ENCODE assay signal across 30 cellular contexts in the genomic region with DNA sequence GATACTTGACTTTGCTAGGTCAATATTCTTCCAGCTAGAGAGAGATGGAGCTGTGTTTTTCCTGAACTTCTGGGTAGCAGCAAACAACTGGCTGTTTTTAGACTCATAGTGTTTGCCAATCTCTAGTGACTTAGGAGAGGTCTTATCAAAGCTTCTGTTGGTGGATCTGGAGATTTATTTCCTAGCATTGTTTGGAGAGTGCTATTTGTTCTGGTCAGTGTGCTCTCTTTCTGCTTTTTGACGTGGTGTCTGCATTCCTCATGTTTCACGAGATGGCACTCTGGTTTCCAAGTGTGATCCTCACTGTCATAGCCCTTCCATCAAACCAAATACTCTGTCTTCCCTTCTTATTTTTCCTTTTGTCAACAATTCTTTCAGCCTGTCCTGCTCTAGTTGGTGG.
"Had no signal": no experiment of that assay in that cellular context is flagged by ENCODE, and none has a peak within 500 bp of the region (broad histone marks: within the 10 kb centered on the region; RNA-seq: fewer than 3 reads in every experiment).

No MANE protein-coding gene starts in this region.

- H3K4me3 Mint-ChIP-seq: activated CD4-positive, alpha-beta T cell treated with anti-CD3 and anti-CD28 coated beads, Interleukin-2, amount 10 ng/mL, durations not matched to agents 24 days and 14 days; activated CD8-positive, alpha-beta T cell treated with anti-CD3 and anti-CD28 coated beads for 36 hours; activated naive CD4-positive, alpha-beta T cell treated with anti-CD3 and anti-CD28 coated beads, Interleukin-2, amount 50 U/mL, for 24 hours; activated naive CD8-positive, alpha-beta T cell treated with anti-CD3 and anti-CD28 coated beads, Interleukin-2, amount 10 ng/mL, durations not matched to agents 7 days and 5 days; activated T-cell treated with anti-CD3 and anti-CD28 coated beads, Interleukin-2, amount 50 U/mL, for 72 hours; activated T-helper 17 cell treated with anti-CD3 and anti-CD28 coated beads, Interleukin-2, amount 50 U/mL, for 72 hours; brain; T-helper 1 cell treated with Interleukin-12 subunit alpha and Interleukin-12 subunit beta and Interleukin-4 antibody, amounts not matched to agents 30 μg/mL and 1 μg/mL, for 36 hours; T-helper 2 cell treated with Interferon-gamma antibody and Interleukin-4, amounts not matched to agents 5 μg/mL and 100 μg/mL, for 36 hours had no signal

- H3K4me1 Mint-ChIP-seq: activated CD4-positive, alpha-beta T cell treated with anti-CD3 and anti-CD28 coated beads, Interleukin-2, amount 10 ng/mL, durations not matched to agents 24 days and 14 days; activated naive CD4-positive, alpha-beta T cell treated with anti-CD3 and anti-CD28 coated beads, Interleukin-2, amount 50 U/mL, for 24 hours; activated T-helper 17 cell treated with anti-CD3 and anti-CD28 coated beads, Interleukin-2, amount 50 U/mL, for 72 hours had no signal

- H3K4me3 ChIP-seq: MG63, SJSA1 had no signal

- ATAC-seq: activated CD8-positive, alpha-beta T cell treated with anti-CD3 and anti-CD28 coated beads for 36 hours; activated T-cell treated with anti-CD3 and anti-CD28 coated beads, Interleukin-2, amount 50 U/mL, for 72 hours; activated T-helper 17 cell treated with anti-CD3 and anti-CD28 coated beads, Interleukin-2, amount 50 U/mL, for 72 hours had no signal

- H3K27me3 ChIP-seq: MG63, SJSA1 had no signal

- H3K9me3 ChIP-seq: MG63, SJSA1, SK-N-SH had no signal

- H3K4me1 ChIP-seq: SJSA1 had no signal

- H3K36me3 Mint-ChIP-seq: activated naive CD4-positive, alpha-beta T cell treated with anti-CD3 and anti-CD28 coated beads, Interleukin-2, amount 50 U/mL, for 24 hours; activated naive CD8-positive, alpha-beta T cell treated with anti-CD3 and anti-CD28 coated beads, Interleukin-2, amount 10 ng/mL, durations not matched to agents 7 days and 5 days; brain had no signal

- H3K4me2 ChIP-seq: SK-N-SH had no signal

- H3K27ac ChIP-seq: SJSA1 had no signal

- H3K9ac ChIP-seq: SK-N-SH had no signal

- H3K27me3 Mint-ChIP-seq: activated CD8-positive, alpha-beta T cell treated with anti-CD3 and anti-CD28 coated beads for 36 hours; activated naive CD4-positive, alpha-beta T cell treated with anti-CD3 and anti-CD28 coated beads, Interleukin-2, amount 50 U/mL, for 24 hours; activated naive CD8-positive, alpha-beta T cell treated with anti-CD3 and anti-CD28 coated beads, Interleukin-2, amount 10 ng/mL, durations not matched to agents 7 days and 5 days; brain had no signal

- H3K27ac Mint-ChIP-seq: activated CD4-positive, alpha-beta T cell treated with anti-CD3 and anti-CD28 coated beads, Interleukin-2, amount 10 ng/mL, durations not matched to agents 24 days and 14 days; activated CD8-positive, alpha-beta T cell treated with anti-CD3 and anti-CD28 coated beads for 36 hours; activated naive CD4-positive, alpha-beta T cell treated with anti-CD3 and anti-CD28 coated beads, Interleukin-2, amount 50 U/mL, for 24 hours; activated naive CD8-positive, alpha-beta T cell treated with anti-CD3 and anti-CD28 coated beads, Interleukin-2, amount 10 ng/mL, durations not matched to agents 7 days and 5 days; activated T-cell treated with anti-CD3 and anti-CD28 coated beads, Interleukin-2, amount 50 U/mL, for 72 hours; activated T-helper 17 cell treated with anti-CD3 and anti-CD28 coated beads, Interleukin-2, amount 50 U/mL, for 72 hours; brain; T-helper 1 cell treated with Interleukin-12 subunit alpha and Interleukin-12 subunit beta and Interleukin-4 antibody, amounts not matched to agents 30 μg/mL and 1 μg/mL, for 36 hours; T-helper 2 cell treated with Interferon-gamma antibody and Interleukin-4, amounts not matched to agents 5 μg/mL and 100 μg/mL, for 36 hours had no signal

- H3K9me3 Mint-ChIP-seq: activated CD4-positive, alpha-beta T cell treated with anti-CD3 and anti-CD28 coated beads, Interleukin-2, amount 10 ng/mL, durations not matched to agents 24 days and 14 days; activated CD8-positive, alpha-beta T cell treated with anti-CD3 and anti-CD28 coated beads for 36 hours; activated naive CD4-positive, alpha-beta T cell treated with anti-CD3 and anti-CD28 coated beads, Interleukin-2, amount 50 U/mL, for 24 hours; activated T-cell treated with anti-CD3 and anti-CD28 coated beads, Interleukin-2, amount 50 U/mL, for 72 hours; activated T-helper 17 cell treated with anti-CD3 and anti-CD28 coated beads, Interleukin-2, amount 50 U/mL, for 72 hours; brain; T-helper 1 cell treated with Interleukin-12 subunit alpha and Interleukin-12 subunit beta and Interleukin-4 antibody, amounts not matched to agents 30 μg/mL and 1 μg/mL, for 36 hours; T-helper 2 cell treated with Interferon-gamma antibody and Interleukin-4, amounts not matched to agents 5 μg/mL and 100 μg/mL, for 36 hours had no signal

- H3K36me3 ChIP-seq: MG63, SJSA1 had no signal

- DNase-seq: activated CD4-positive, alpha-beta T cell treated with anti-CD3 and anti-CD28 coated beads, Interleukin-2, amount 10 ng/mL, durations not matched to agents 24 days and 14 days; activated CD4-positive, alpha-beta T cell treated with anti-CD3 and anti-CD28 coated beads, Interleukin-2, amount 50 U/mL, for 4 hours; activated CD8-positive, alpha-beta T cell treated with anti-CD3 and anti-CD28 coated beads for 36 hours; activated effector memory CD4-positive, alpha-beta T cell treated with anti-CD3 and anti-CD28 coated beads, Interleukin-2, amount 50 U/mL, for 16 hours; activated naive CD4-positive, alpha-beta T cell treated with Interleukin-2 at 50 U/mL for 16 hours; activated naive CD8-positive, alpha-beta T cell treated with anti-CD3 and anti-CD28 coated beads, Interleukin-2, amount 10 ng/mL, durations not matched to agents 7 days and 5 days; activated T-cell treated with anti-CD3 and anti-CD28 coated beads, Interleukin-2, amount 50 U/mL, for 1 hour; activated T-cell treated with anti-CD3 and anti-CD28 coated beads, Interleukin-2, amount 50 U/mL, for 72 hours; amygdala; central memory CD4-positive, alpha-beta T cell; Kasumi-1; KG1; MG63; NCI-H1048; NCI-H1105 treated with DMSO at 0.1 percent for 48 hours; NCI-H1436; NCI-H1694; NCI-H1930; NCI-H2081 treated with DMSO at 0.1 percent for 48 hours; NCI-H345; NCI-H524 treated with DMSO at 0.1 percent for 48 hours; NCI-H748 treated with DMSO at 0.1 percent for 48 hours; SHP77 treated with DMSO at 0.1 percent for 48 hours; SK-N-SH had no signal
